8 cellular contexts compared by ENCODE assay signal in genomic region chr5:170254056-170254455, GRCh38. TPM values are rescaled to one million over a fixed set of nuclear protein-coding genes. Genes with fewer than 3 reads are reported as not detected.
DNase-seq lines count a peak whose midpoint lies in the region; ATAC-seq and TF ChIP-seq lines count a peak whose summit lies in the region.

No MANE protein-coding gene starts in this region.

- DNase-seq in activated T-cell treated with anti-CD3 and anti-CD28 coated beads, Interleukin-2, amount 50 U/mL, for 4 hours, result peak; percentile 66
- peak; percentile 30 for DNase-seq in prostate gland (ENCODE audit: low spot score)
- DNase-seq in putamen (ENCODE audit: low spot score), result no peak
- DNase-seq in NCI-H748 (lab: John Stamatoyannopoulos, UW; ENCODE audit: unreplicated experiment), result no peak
- DNase-seq in A673 (ENCODE audit: low spot score), result no peak
- no peak for DNase-seq in tibial artery

- H3K36me3 Mint-ChIP-seq in activated T-cell treated with anti-CD3 and anti-CD28 coated beads, Interleukin-2, amount 50 U/mL, for 4 hours (ENCODE audit: insufficient read depth), result peaks cover 85% of the 10 kb centered on the region

- POLR2A ChIA-PET in A673 (lab: Charles Lee; ENCODE audit: low non-redundant PET), result no interaction called here

- H3K4me1 ChIP-seq in prostate gland (replicated peaks) (peaks cover 7% of the 10 kb centered on the region), A673 (ENCODE audit: insufficient read depth, low read length, poor library complexity, severe bottlenecking) (peaks cover 10% of the 10 kb centered on the region), tibial artery (no peaks in the 10 kb centered on the region)

- WGBS in prostate gland, result 55% methylated on average over 8 of the region's 8 CpGs

- CTCF ChIA-PET in A673 (lab: Charles Lee), result no interaction called here

- ATAC-seq in GM19468 (IDR thresholded peaks at IDR 0.05; ENCODE audit: extremely low read depth, unreplicated experiment) (peak; percentile 91), HG03442 (IDR thresholded peaks at IDR 0.05; ENCODE audit: unreplicated experiment) (peak; percentile 98)
- peak; percentile 98 for ATAC-seq in activated T-cell treated with anti-CD3 and anti-CD28 coated beads, Interleukin-2, amount 50 U/mL, for 4 hours

- BruUV-seq in A673 (replicated peaks; lab: Mats Ljungman, UMichigan), result no TSS peak

- H3K4me3 ChIP-seq in prostate gland, result no peak overlapping the region
- no peak overlapping the region for H3K4me3 ChIP-seq in A673 (ENCODE audit: low read depth, low read length, poor library complexity, severe bottlenecking)
- H3K4me3 ChIP-seq in tibial artery, result no peak overlapping the region

- H3K36me3 ChIP-seq in prostate gland (no peaks in the 10 kb centered on the region), A673 (ENCODE audit: insufficient read depth, low read length, poor library complexity, severe bottlenecking) (no peaks in the 10 kb centered on the region), tibial artery (peaks cover 0 to 3% (median 0%) of the 10 kb centered on the region in 3 donors)

- TF ChIP-seq CTCF in prostate gland (IDR thresholded peaks at IDR 0.05), result no peak
- TF ChIP-seq CTCF in A673 (conservative IDR thresholded peaks at IDR 0.05; ENCODE audit: low read depth, low read length), result no peak
- no peak for TF ChIP-seq CTCF in tibial artery (IDR thresholded peaks at IDR 0.05)

- intact Hi-C loops in prostate gland (cut with DNase I), result no loop called here
- intact Hi-C loops in A673 (cut with micrococcal nuclease; ENCODE audit: unreplicated experiment), result no loop called here
- intact Hi-C loops in tibial artery (cut with DNase I; ENCODE audit: low total_unique reads), result no loop called here

- no peak overlapping the region for H3K4me3 Mint-ChIP-seq in activated T-cell treated with anti-CD3 and anti-CD28 coated beads, Interleukin-2, amount 50 U/mL, for 4 hours

- H3K9me3 Mint-ChIP-seq in activated T-cell treated with anti-CD3 and anti-CD28 coated beads, Interleukin-2, amount 50 U/mL, for 4 hours, result no peaks in the 10 kb centered on the region

- no peaks in the 10 kb centered on the region for H3K27me3 Mint-ChIP-seq in activated T-cell treated with anti-CD3 and anti-CD28 coated beads, Interleukin-2, amount 50 U/mL, for 4 hours (ENCODE audit: low read depth)

- H3K27ac ChIP-seq in prostate gland (no peak overlapping the region), A673 (ENCODE audit: low read depth, low read length, poor library complexity, severe bottlenecking) (no peak overlapping the region), tibial artery (no peak overlapping the region)

- H3K4me1 Mint-ChIP-seq in activated T-cell treated with anti-CD3 and anti-CD28 coated beads, Interleukin-2, amount 50 U/mL, for 4 hours (ENCODE audit: low read depth), result peaks cover 51% of the 10 kb centered on the region

- no peaks in the 10 kb centered on the region for H3K9me3 ChIP-seq in prostate gland
- H3K9me3 ChIP-seq in A673 (ENCODE audit: low read depth, low read length, poor library complexity, severe bottlenecking), result no peaks in the 10 kb centered on the region
- H3K9me3 ChIP-seq in tibial artery, result no peaks in the 10 kb centered on the region

- TF ChIP-seq POLR2A in prostate gland (IDR thresholded peaks at IDR 0.05), result no peak

- H3K27me3 ChIP-seq in prostate gland (replicated peaks; ENCODE audit: insufficient read depth), result no peaks in the 10 kb centered on the region
- H3K27me3 ChIP-seq in A673 (replicated peaks; ENCODE audit: insufficient read depth, low read depth, low read length, poor library complexity), result no peaks in the 10 kb centered on the region
- peaks cover 0 to 6% of the 10 kb centered on the region in 2 donors for H3K27me3 ChIP-seq in tibial artery

RNA-seq across cellular contexts. Expression of gene C5orf58, which starts 21.3 kb away (rescaled TPM):
- total RNA-seq in activated T-cell treated with anti-CD3 and anti-CD28 coated beads, Interleukin-2, amount 50 U/mL, for 4 hours, result not detected
- total RNA-seq in prostate gland, result 10 to 100 TPM in 1 of 2 donors, not detected in 1; 15.7 TPM
- total RNA-seq in A673 (2021), result not detected in 2 replicates

RNA-seq across cellular contexts. Expression of gene LCP2, which starts 43.5 kb away (rescaled TPM):
- 100 to 1,000 TPM in 2 of 3 donors, 10 to 100 TPM in 1; 93.0 to 136 (median 132) TPM for total RNA-seq in activated T-cell treated with anti-CD3 and anti-CD28 coated beads, Interleukin-2, amount 50 U/mL, for 4 hours
- 10 to 100 TPM in 1 of 2 donors, 1 to 10 TPM in 1; 3.3 to 11.3 TPM for total RNA-seq in prostate gland
- total RNA-seq in A673 (2021), result not detected in 2 replicates

Comparison
In these comparisons a context has a peak if more than half of its experiments do, and no peak if none do; other contexts are left out.
1. DNase-seq: peak in activated T-cell treated with anti-CD3 and anti-CD28 coated beads, Interleukin-2, amount 50 U/mL, for 4 hours (single experiment) and prostate gland (single experiment); none in putamen (single experiment), NCI-H748 (single experiment), A673 (single experiment) and tibial artery (0 of 2).
2. RNA of gene LCP2, which starts 43.5 kb away (total RNA-seq): 93.0 to 136 TPM in activated T-cell treated with anti-CD3 and anti-CD28 coated beads, Interleukin-2, amount 50 U/mL, for 4 hours; 3.3 to 11.3 TPM in prostate gland and not detected in A673; every median in the first group is over 4 times any median in the second.
3. Peak in every context shown above with its lines, with median percentiles within 50 percentile points of each other: ATAC-seq.